In the genomic region with DNA sequence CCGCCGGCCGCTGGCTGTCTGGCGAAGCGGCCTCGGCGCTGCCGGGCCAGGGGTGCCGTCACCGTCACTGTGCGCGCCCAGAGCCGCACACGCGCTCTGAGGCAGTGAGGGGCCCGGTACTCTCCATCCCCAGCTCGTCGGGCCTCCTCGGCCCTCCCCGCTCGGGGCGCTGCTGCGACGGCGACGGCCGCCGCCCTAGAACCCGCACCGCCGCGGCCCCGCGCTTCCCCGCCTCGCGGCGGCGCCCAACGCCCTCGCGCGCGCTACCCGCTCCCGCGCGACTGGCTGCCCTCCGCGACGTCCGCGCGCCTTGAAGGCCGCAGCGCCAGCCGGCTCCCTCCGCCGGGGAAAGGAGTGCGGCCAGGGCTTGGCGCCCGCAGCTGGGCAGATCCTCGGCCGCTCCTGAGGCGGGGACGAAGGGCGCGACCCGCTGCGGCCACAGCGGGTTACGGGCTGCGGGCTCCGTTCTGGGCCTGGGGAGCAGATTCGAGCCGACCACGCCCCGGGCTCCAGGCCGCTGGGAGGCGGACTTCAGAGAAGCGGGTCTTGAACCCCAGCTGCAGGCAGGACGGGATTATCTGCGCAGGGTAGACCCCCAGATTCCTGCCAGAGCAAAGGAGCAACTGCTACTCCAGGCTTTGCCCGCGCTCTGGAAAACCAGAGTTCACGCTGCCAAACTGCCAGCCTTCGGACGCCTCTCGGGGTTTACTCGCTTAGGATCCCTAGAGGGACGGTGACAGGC, we compare ENCODE assay signal across 8 cellular contexts. TPM values are rescaled to one million over a fixed set of nuclear protein-coding genes. Genes with fewer than 3 reads are reported as not detected.
DNase-seq lines count a peak whose midpoint lies in the region; ATAC-seq and TF ChIP-seq lines count a peak whose summit lies in the region.

A gene (minus strand): TSS at position 283 of the 742 bp plus-strand sequence. CDS start 519 bp downstream, outside the sequence.

- TF ChIP-seq CTCF in CD4-positive, alpha-beta T cell (IDR thresholded peaks at IDR 0.05) = no peak
- TF ChIP-seq CTCF in activated CD8-positive, alpha-beta T cell treated with anti-CD3 and anti-CD28 coated beads for 36 hours (IDR thresholded peaks at IDR 0.05) = no peak

- H3K27me3 ChIP-seq in CD4-positive, alpha-beta T cell (ENCODE audit: control insufficient read depth, insufficient read depth, low read length) = no peaks in the 10 kb centered on the region

- POLR2A ChIA-PET in CD4-positive, alpha-beta T cell (lab: Charles Lee) = interaction anchor here (0.6 to 2.4 kb wide), 9 partner anchors 8 to 110 kb away, joined by 3 to 33 read pairs (median 4); a partner anchor contains a TSS
- POLR2A ChIA-PET in activated CD8-positive, alpha-beta T cell treated with anti-CD3 and anti-CD28 coated beads for 36 hours (lab: Charles Lee) = interaction anchor here (1.2 to 1.6 kb wide), 4 partner anchors 8 to 110 kb away, joined by 3 to 7 read pairs (median 6); a partner anchor contains a TSS

- peak within 1 kb of the TSS; percentile 89 for H3K4me3 Mint-ChIP-seq in CD4-positive, alpha-beta T cell
- peak within 1 kb of the TSS; percentile 75 for H3K4me3 Mint-ChIP-seq in activated CD8-positive, alpha-beta T cell treated with anti-CD3 and anti-CD28 coated beads for 36 hours

- H3K36me3 Mint-ChIP-seq in CD4-positive, alpha-beta T cell (ENCODE audit: low read depth) = peaks cover 9% of the 10 kb centered on the region
- H3K36me3 Mint-ChIP-seq in activated CD8-positive, alpha-beta T cell treated with anti-CD3 and anti-CD28 coated beads for 36 hours (ENCODE audit: low read depth) = no peaks in the 10 kb centered on the region

- H3K4me1 Mint-ChIP-seq in CD4-positive, alpha-beta T cell (ENCODE audit: low read depth) = peaks cover 52% of the 10 kb centered on the region
- H3K4me1 Mint-ChIP-seq in activated CD8-positive, alpha-beta T cell treated with anti-CD3 and anti-CD28 coated beads for 36 hours (ENCODE audit: low read depth) = peaks cover 20% of the 10 kb centered on the region

- ATAC-seq in CD4-positive, alpha-beta T cell (ENCODE audit: poor library complexity) = peak; percentile 56
- peak; percentile 40 for ATAC-seq in GM21360 (IDR thresholded peaks at IDR 0.05; ENCODE audit: unreplicated experiment)
- ATAC-seq in activated CD8-positive, alpha-beta T cell treated with anti-CD3 and anti-CD28 coated beads for 36 hours = peak; percentile 85
- no peak for ATAC-seq in GM18519 (IDR thresholded peaks at IDR 0.05; ENCODE audit: low FRiP score, unreplicated experiment)

- H3K27ac Mint-ChIP-seq in CD4-positive, alpha-beta T cell = peak within 1 kb of the TSS; percentile 82
- H3K27ac Mint-ChIP-seq in activated CD8-positive, alpha-beta T cell treated with anti-CD3 and anti-CD28 coated beads for 36 hours = peak within 1 kb of the TSS; percentile 61

- intact Hi-C loops in CD4-positive, alpha-beta T cell (cut with DNase I, micrococcal nuclease) = loop anchor here (5.0 to 10.0 kb wide), 4 partner anchors 34 to 109 kb away; a partner anchor contains a TSS
- intact Hi-C loops in activated CD8-positive, alpha-beta T cell treated with anti-CD3 and anti-CD28 coated beads for 36 hours (cut with micrococcal nuclease) = no loop called here

- H3K9me3 Mint-ChIP-seq in CD4-positive, alpha-beta T cell = no peaks in the 10 kb centered on the region
- H3K9me3 Mint-ChIP-seq in activated CD8-positive, alpha-beta T cell treated with anti-CD3 and anti-CD28 coated beads for 36 hours = no peaks in the 10 kb centered on the region

- H3K27ac ChIP-seq in CD4-positive, alpha-beta T cell (ENCODE audit: low read depth, low read length) = peak within 1 kb of the TSS; percentile 41
- H3K27ac ChIP-seq in epithelial cell of prostate = peak within 1 kb of the TSS; percentile 16

- H3K27me3 Mint-ChIP-seq in CD4-positive, alpha-beta T cell = no peaks in the 10 kb centered on the region
- H3K27me3 Mint-ChIP-seq in activated CD8-positive, alpha-beta T cell treated with anti-CD3 and anti-CD28 coated beads for 36 hours = no peaks in the 10 kb centered on the region

- peak; percentile 11 to 60 (median 34) for DNase-seq in CD4-positive, alpha-beta T cell
- DNase-seq in NCI-H1930 (lab: John Stamatoyannopoulos, UW) = peak; percentile 52 to 82
- peak; percentile 42 for DNase-seq in activated CD8-positive, alpha-beta T cell treated with anti-CD3 and anti-CD28 coated beads for 36 hours
- no peak for DNase-seq in epithelial cell of prostate (ENCODE audit: low read depth, low spot score)
- DNase-seq in mesenteric fat pad (ENCODE audit: low spot score) = peak; percentile 90
- DNase-seq in stimulated activated CD8-positive, alpha-beta memory T cell treated with anti-CD3 and anti-CD28 coated beads, Interleukin-12 subunit alpha, Interleukin-12 subunit beta, amount 100 ng/mL, for 4 hours (ENCODE audit: low read depth) = peak; percentile 33

- H3K9me3 ChIP-seq in CD4-positive, alpha-beta T cell (ENCODE audit: control insufficient read depth, low read length) = no peaks in the 10 kb centered on the region

- CTCF ChIA-PET in CD4-positive, alpha-beta T cell (lab: Charles Lee) = interaction anchor here (1.0 kb wide), 1 partner anchor 9 kb away, joined by 3 read pairs; no protein-coding TSS in a partner anchor
- CTCF ChIA-PET in activated CD8-positive, alpha-beta T cell treated with anti-CD3 and anti-CD28 coated beads for 36 hours (lab: Charles Lee) = interaction anchor here (1.0 to 1.8 kb wide), 8 partner anchors 8 to 141 kb away, joined by 3 to 5 read pairs (median 3); a partner anchor contains a TSS

RNA-seq across cellular contexts. Expression of the gene that starts here (rescaled TPM):
- 10 to 100 TPM; 17.1 to 18.3 TPM for total RNA-seq in CD4-positive, alpha-beta T cell
- 1 to 10 TPM; 6.3 TPM for total RNA-seq in activated CD8-positive, alpha-beta T cell treated with anti-CD3 and anti-CD28 coated beads for 36 hours
- total RNA-seq in mesenteric fat pad = 31.7 TPM
